In genomic region chr14:101273091-101273490, GRCh38 we compare ENCODE assay signal across 35 cellular contexts.
"Had no signal": no experiment of that assay in that cellular context is flagged by ENCODE, and none has a peak within 500 bp of the region (broad histone marks: within the 10 kb centered on the region; RNA-seq: fewer than 3 reads in every experiment).

No MANE protein-coding gene starts in this region.

- H3K36me3 ChIP-seq: MG63 had no signal

- H3K9me3 ChIP-seq: MG63 had no signal

- DNase-seq: MG63, MM.1S, MV-4-11, NCI-H1048, NCI-H1092, NCI-H1092 treated with DMSO at 0.1 percent for 48 hours, NCI-H1105, NCI-H1105 treated with DMSO at 0.1 percent for 48 hours, NCI-H1417, NCI-H1417 treated with DMSO at 0.1 percent for 48 hours, NCI-H1436, NCI-H1436 treated with DMSO at 0.1 percent for 48 hours, NCI-H146, NCI-H1694, NCI-H1694 treated with DMSO at 0.1 percent for 48 hours, NCI-H187, NCI-H187 treated with DMSO at 0.1 percent for 48 hours, NCI-H1930, NCI-H2029, NCI-H2029 treated with DMSO at 0.1 percent for 48 hours, NCI-H2081, NCI-H2081 treated with DMSO at 0.1 percent for 48 hours, NCI-H2107, NCI-H2171, NCI-H2171 treated with DMSO at 0.1 percent for 48 hours, NCI-H2227 treated with DMSO at 0.1 percent for 48 hours, NCI-H226, NCI-H345, NCI-H446, NCI-H446 treated with DMSO at 0.1 percent for 48 hours, NCI-H510A, NCI-H510A treated with DMSO at 0.1 percent for 48 hours, NCI-H524, NCI-H524 treated with DMSO at 0.1 percent for 48 hours, NCI-H526 had no signal

- H3K4me3 ChIP-seq: MG63 had no signal

- H3K27me3 ChIP-seq: MG63 had no signal
